In the genomic region with DNA sequence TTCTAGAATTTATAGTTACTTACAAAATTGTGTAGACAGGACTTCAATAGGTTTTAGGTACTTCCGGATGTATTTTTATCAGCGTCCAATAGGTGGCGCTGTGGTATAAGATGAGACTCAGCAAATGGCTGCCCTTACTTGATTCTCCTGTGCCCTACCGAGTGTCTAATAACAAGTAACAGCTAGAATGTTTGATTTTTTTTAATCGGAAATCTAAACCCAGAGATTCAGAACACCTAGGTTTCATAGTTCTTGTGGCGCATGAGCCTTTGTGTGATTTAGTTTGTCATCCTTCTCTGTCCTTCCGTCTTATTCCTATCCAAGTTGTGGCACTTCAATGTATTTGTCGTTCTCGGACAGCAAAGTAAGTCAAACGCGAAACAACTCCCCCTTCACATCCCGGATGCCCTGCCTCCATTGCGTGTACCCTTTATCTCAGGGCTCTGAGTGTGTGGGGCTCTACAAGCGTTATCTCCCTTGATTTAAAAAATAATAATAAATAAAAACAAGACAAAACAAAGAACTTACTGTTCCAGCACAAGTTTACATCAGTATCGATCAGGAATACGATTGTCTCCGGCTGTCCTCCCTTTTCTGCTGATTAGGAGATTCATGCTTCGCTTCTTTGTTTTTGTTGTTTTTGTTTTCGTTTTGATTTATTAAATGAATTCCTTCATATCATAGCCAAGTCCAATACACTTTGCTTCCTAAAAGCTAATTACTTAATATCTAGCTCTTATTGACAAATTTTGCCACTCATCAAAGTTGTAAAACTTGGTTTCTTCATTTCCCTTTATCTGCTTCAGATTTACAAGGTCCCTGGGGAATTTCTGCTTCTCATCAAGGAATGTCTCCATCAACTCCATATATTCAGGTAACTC, we compare ENCODE assay signal across 1 cellular context.
TF ChIP-seq lines count a peak whose summit lies in the region.

No MANE protein-coding gene starts in this region.

TF ChIP-seq in K562, 482 proteins besides CTCF, POLR2A, EP300 and RAD21 (continued from another document and continues in another):
- TF ChIP-seq KAT2B (IDR thresholded peaks at IDR 0.05; ENCODE audit: low read depth, low read length) (no peak), PCBP1 (IDR thresholded peaks at IDR 0.05; ENCODE audit: low read depth, low read length, poor library complexity, severe bottlenecking) (no peak), JUND (IDR thresholded peaks at IDR 0.05; ENCODE audit: borderline replicate concordance, low read depth, low read length) (0 out of 2 replicates have a peak, but pooled peaks have one; percentile 11), JUND (tag; IDR thresholded peaks at IDR 0.05; ENCODE audit: borderline replicate concordance, low read depth, low read length) (0 out of 3 replicates have a peak, but pooled peaks have one; percentile 54), ETV5 (CRISPR knock-in tag; IDR thresholded peaks at IDR 0.05; ENCODE audit: low read depth) (peak; percentile 64), TSC22D4 (tag; IDR thresholded peaks at IDR 0.05) (no peak), MITF (IDR thresholded peaks at IDR 0.05) (no peak), BRD9 (IDR thresholded peaks at IDR 0.05; ENCODE audit: low read depth, partially characterized antibody) (peak; percentile 97), DDX20 (tag; IDR thresholded peaks at IDR 0.05; ENCODE audit: low read depth) (no peak), NFRKB (IDR thresholded peaks at IDR 0.05; ENCODE audit: low read depth) (peak; percentile 78; the same call in 1 of the 2 replicates), POLR2H (tag; IDR thresholded peaks at IDR 0.05; ENCODE audit: low read depth) (no peak), SMARCC2 (IDR thresholded peaks at IDR 0.05; ENCODE audit: low read depth) (0 out of 2 replicates have a peak, but pooled peaks have one; percentile 23), ZNF146 (CRISPR knock-in tag; IDR thresholded peaks at IDR 0.05; ENCODE audit: unreplicated experiment) (no peak), ZNF263 (CRISPR knock-in tag; IDR thresholded peaks at IDR 0.05; ENCODE audit: borderline replicate concordance) (no peak), RBFOX2 (IDR thresholded peaks at IDR 0.05; ENCODE audit: low read depth, low read length) (no peak), JUN (IDR thresholded peaks at IDR 0.05; ENCODE audit: borderline replicate concordance, low read depth, low read length) (no peak), JUN (CRISPR knock-in tag; IDR thresholded peaks at IDR 0.05; ENCODE audit: borderline replicate concordance) (no peak), SFPQ (IDR thresholded peaks at IDR 0.05; ENCODE audit: low read depth, low read length) (no peak), SRSF9 (IDR thresholded peaks at IDR 0.05; ENCODE audit: borderline replicate concordance, low read depth, low read length) (no peak), NCOA6 (IDR thresholded peaks at IDR 0.05) (no peak), HSF4 (CRISPR knock-in tag; IDR thresholded peaks at IDR 0.05; ENCODE audit: borderline replicate concordance) (no peak), DACH1 (IDR thresholded peaks at IDR 0.05; ENCODE audit: partially characterized antibody) (no peak), MNT (conservative IDR thresholded peaks at IDR 0.05) (0 out of 4 replicates have a peak, but pooled peaks of 1 of the 2 experiments have one; percentile 11), TBP (optimal IDR thresholded peaks at IDR 0.05; ENCODE audit: low read depth, low read length) (peak; percentile 30), CXXC5 (CRISPR knock-in tag; IDR thresholded peaks at IDR 0.05) (0 out of 2 replicates have a peak, but pooled peaks have one; percentile 19), POLR2AphosphoS5 (IDR thresholded peaks at IDR 0.05; ENCODE audit: control insufficient read depth, insufficient read depth, low read depth, low read length) (no peak), ZNF232 (CRISPR knock-in tag; IDR thresholded peaks at IDR 0.05) (no peak), MBD1 (CRISPR knock-in tag; IDR thresholded peaks at IDR 0.05) (peak; percentile 82), CC2D1A (IDR thresholded peaks at IDR 0.05) (peak; percentile 56), FOS (IDR thresholded peaks at IDR 0.05; ENCODE audit: extremely low read depth, insufficient read length) (no peak), CEBPB (tag; IDR thresholded peaks at IDR 0.05) (no peak), SMARCE1 (IDR thresholded peaks at IDR 0.05) (no peak), HIVEP1 (CRISPR knock-in tag; IDR thresholded peaks at IDR 0.05) (no peak), NR2C1 (IDR thresholded peaks at IDR 0.05) (no peak), NR2C1 (tag; IDR thresholded peaks at IDR 0.05) (0 out of 2 replicates have a peak, but pooled peaks have one; percentile 12), U2AF2 (optimal IDR thresholded peaks at IDR 0.05; ENCODE audit: low read depth, low read length) (no peak), CBX3 (IDR thresholded peaks at IDR 0.05; ENCODE audit: borderline replicate concordance in 1 of 2, low read length in 2 of 2) (peak in 1 of 2 experiments; percentile 55; a peak in 2 of 3 replicates), C11orf30 (IDR thresholded peaks at IDR 0.05; ENCODE audit: low read depth) (peak; percentile 39)
- TF ChIP-seq, protein P1, sequence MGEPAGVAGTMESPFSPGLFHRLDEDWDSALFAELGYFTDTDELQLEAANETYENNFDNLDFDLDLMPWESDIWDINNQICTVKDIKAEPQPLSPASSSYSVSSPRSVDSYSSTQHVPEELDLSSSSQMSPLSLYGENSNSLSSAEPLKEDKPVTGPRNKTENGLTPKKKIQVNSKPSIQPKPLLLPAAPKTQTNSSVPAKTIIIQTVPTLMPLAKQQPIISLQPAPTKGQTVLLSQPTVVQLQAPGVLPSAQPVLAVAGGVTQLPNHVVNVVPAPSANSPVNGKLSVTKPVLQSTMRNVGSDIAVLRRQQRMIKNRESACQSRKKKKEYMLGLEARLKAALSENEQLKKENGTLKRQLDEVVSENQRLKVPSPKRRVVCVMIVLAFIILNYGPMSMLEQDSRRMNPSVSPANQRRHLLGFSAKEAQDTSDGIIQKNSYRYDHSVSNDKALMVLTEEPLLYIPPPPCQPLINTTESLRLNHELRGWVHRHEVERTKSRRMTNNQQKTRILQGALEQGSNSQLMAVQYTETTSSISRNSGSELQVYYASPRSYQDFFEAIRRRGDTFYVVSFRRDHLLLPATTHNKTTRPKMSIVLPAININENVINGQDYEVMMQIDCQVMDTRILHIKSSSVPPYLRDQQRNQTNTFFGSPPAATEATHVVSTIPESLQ (CRISPR knock-in tag; IDR thresholded peaks at IDR 0.05) = no peak
- TF ChIP-seq, protein P2, sequence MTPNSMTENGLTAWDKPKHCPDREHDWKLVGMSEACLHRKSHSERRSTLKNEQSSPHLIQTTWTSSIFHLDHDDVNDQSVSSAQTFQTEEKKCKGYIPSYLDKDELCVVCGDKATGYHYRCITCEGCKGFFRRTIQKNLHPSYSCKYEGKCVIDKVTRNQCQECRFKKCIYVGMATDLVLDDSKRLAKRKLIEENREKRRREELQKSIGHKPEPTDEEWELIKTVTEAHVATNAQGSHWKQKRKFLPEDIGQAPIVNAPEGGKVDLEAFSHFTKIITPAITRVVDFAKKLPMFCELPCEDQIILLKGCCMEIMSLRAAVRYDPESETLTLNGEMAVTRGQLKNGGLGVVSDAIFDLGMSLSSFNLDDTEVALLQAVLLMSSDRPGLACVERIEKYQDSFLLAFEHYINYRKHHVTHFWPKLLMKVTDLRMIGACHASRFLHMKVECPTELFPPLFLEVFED (CRISPR knock-in tag; conservative IDR thresholded peaks at IDR 0.05) = no peak
- TF ChIP-seq, protein P3, sequence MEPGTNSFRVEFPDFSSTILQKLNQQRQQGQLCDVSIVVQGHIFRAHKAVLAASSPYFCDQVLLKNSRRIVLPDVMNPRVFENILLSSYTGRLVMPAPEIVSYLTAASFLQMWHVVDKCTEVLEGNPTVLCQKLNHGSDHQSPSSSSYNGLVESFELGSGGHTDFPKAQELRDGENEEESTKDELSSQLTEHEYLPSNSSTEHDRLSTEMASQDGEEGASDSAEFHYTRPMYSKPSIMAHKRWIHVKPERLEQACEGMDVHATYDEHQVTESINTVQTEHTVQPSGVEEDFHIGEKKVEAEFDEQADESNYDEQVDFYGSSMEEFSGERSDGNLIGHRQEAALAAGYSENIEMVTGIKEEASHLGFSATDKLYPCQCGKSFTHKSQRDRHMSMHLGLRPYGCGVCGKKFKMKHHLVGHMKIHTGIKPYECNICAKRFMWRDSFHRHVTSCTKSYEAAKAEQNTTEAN (CRISPR knock-in tag; IDR thresholded peaks at IDR 0.05) = no peak
- TF ChIP-seq, protein P4, sequence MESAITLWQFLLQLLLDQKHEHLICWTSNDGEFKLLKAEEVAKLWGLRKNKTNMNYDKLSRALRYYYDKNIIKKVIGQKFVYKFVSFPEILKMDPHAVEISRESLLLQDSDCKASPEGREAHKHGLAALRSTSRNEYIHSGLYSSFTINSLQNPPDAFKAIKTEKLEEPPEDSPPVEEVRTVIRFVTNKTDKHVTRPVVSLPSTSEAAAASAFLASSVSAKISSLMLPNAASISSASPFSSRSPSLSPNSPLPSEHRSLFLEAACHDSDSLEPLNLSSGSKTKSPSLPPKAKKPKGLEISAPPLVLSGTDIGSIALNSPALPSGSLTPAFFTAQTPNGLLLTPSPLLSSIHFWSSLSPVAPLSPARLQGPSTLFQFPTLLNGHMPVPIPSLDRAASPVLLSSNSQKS (CRISPR knock-in tag; IDR thresholded peaks at IDR 0.05) = no peak
- TF ChIP-seq, protein P5, sequence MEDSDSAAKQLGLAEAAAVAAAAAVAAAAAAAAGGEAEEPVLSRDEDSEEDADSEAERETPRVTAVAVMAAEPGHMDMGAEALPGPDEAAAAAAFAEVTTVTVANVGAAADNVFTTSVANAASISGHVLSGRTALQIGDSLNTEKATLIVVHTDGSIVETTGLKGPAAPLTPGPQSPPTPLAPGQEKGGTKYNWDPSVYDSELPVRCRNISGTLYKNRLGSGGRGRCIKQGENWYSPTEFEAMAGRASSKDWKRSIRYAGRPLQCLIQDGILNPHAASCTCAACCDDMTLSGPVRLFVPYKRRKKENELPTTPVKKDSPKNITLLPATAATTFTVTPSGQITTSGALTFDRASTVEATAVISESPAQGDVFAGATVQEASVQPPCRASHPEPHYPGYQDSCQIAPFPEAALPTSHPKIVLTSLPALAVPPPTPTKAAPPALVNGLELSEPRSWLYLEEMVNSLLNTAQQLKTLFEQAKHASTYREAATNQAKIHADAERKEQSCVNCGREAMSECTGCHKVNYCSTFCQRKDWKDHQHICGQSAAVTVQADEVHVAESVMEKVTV (CRISPR knock-in tag; IDR thresholded peaks at IDR 0.05) = peak; percentile 90
